8 cellular contexts compared by ENCODE assay signal in genomic region chr5:148730955-148731898, GRCh38.
DNase-seq lines count a peak whose midpoint lies in the region; ATAC-seq lines count a peak whose summit lies in the region.

No MANE protein-coding gene starts in this region.

- no peaks in the 10 kb centered on the region for H3K27me3 ChIP-seq in duodenal mucosa (ENCODE audit: control insufficient read depth in 1 of 2, insufficient read depth in 2 of 2, low read length in 2 of 2)
- H3K27me3 ChIP-seq in mesenchymal stem cell (ENCODE audit: control insufficient read depth in 1 of 2, insufficient read depth in 1 of 2, low read length in 2 of 2): no peaks in the 10 kb centered on the region

- no peak overlapping the region for H3K27ac ChIP-seq in duodenal mucosa (ENCODE audit: low read depth, low read length)
- H3K27ac ChIP-seq in mesenchymal stem cell (ENCODE audit: low read length, poor library complexity, severe bottlenecking): no peak overlapping the region

- H3K9me3 ChIP-seq in duodenal mucosa (ENCODE audit: control insufficient read depth in 1 of 2, low read length in 2 of 2) (no peaks in the 10 kb centered on the region), mesenchymal stem cell (ENCODE audit: control insufficient read depth, low read length) (no peaks in the 10 kb centered on the region)

- no peak overlapping the region for H3K4ac ChIP-seq in mesenchymal stem cell (ENCODE audit: low read depth in 1 of 2, low read length in 2 of 2)

- no peak overlapping the region for H2AFZ ChIP-seq in mesenchymal stem cell (ENCODE audit: low read depth, low read length)

- H2BK15ac ChIP-seq in mesenchymal stem cell (ENCODE audit: low read depth, poor library complexity, severe bottlenecking): no peak overlapping the region

- H3K4me1 ChIP-seq in duodenal mucosa (ENCODE audit: control insufficient read depth in 1 of 2, insufficient read depth in 2 of 2, low read length in 2 of 2) (peaks cover 4 to 5% of the 10 kb centered on the region in 2 donors), mesenchymal stem cell (ENCODE audit: control insufficient read depth, insufficient read depth, low read depth, low read length) (peaks cover 4% of the 10 kb centered on the region)

- no peak overlapping the region for H3K14ac ChIP-seq in mesenchymal stem cell (ENCODE audit: low read length in 2 of 2)

- no peak overlapping the region for H3K4me2 ChIP-seq in mesenchymal stem cell (ENCODE audit: low read length, poor library complexity, severe bottlenecking)

- peak overlapping the region; percentile 50 to 52 for H3K4me3 ChIP-seq in duodenal mucosa (ENCODE audit: low read depth in 1 of 2, low read length in 2 of 2)
- peak overlapping the region in 1 of 2 experiments; percentile 36 for H3K4me3 ChIP-seq in mesenchymal stem cell (ENCODE audit: insufficient read depth in 1 of 2, low read depth in 1 of 2, low read length in 2 of 2)

- H3K36me3 ChIP-seq in duodenal mucosa (ENCODE audit: control insufficient read depth in 1 of 2, insufficient read depth in 2 of 2, low read length in 2 of 2) (no peaks in the 10 kb centered on the region), mesenchymal stem cell (ENCODE audit: control insufficient read depth in 1 of 2, insufficient read depth in 2 of 2, low read depth in 1 of 2, low read length in 2 of 2) (no peaks in the 10 kb centered on the region)

- no peak overlapping the region for H2BK5ac ChIP-seq in mesenchymal stem cell (ENCODE audit: low read depth, low read length, poor library complexity, severe bottlenecking)

- ATAC-seq in GM19455 (IDR thresholded peaks at IDR 0.05; ENCODE audit: unreplicated experiment) (peak; percentile 85), HG03521 (IDR thresholded peaks at IDR 0.05; ENCODE audit: unreplicated experiment) (peak; percentile 87)

- no peak overlapping the region for H3K18ac ChIP-seq in mesenchymal stem cell (ENCODE audit: low read depth in 1 of 2, low read length in 2 of 2)

- H4K91ac ChIP-seq in mesenchymal stem cell (ENCODE audit: low read length): no peak overlapping the region

- WGBS in mesenchymal stem cell: 31% methylated on average over 6 of the region's 12 CpGs

- H3K9ac ChIP-seq in duodenal mucosa (ENCODE audit: low read depth in 1 of 2, low read length in 2 of 2) (peak overlapping the region; percentile 27), mesenchymal stem cell (ENCODE audit: low read length) (peak overlapping the region; percentile 68)

- no peak overlapping the region for H2BK12ac ChIP-seq in mesenchymal stem cell (ENCODE audit: low read length in 2 of 2)

- H3K79me1 ChIP-seq in mesenchymal stem cell (replicated peaks; ENCODE audit: low read length, poor library complexity, severe bottlenecking): no peaks in the 10 kb centered on the region

- H2BK120ac ChIP-seq in mesenchymal stem cell (ENCODE audit: low read depth, low read length): no peak overlapping the region

- H2AK5ac ChIP-seq in mesenchymal stem cell (ENCODE audit: low read length, severe bottlenecking): no peak overlapping the region

- DNase-seq in CMK (ENCODE audit: low read depth): peak; percentile 20
- DNase-seq in NCI-H748 (lab: John Stamatoyannopoulos, UW; ENCODE audit: unreplicated experiment): peak; percentile 87
- peak; percentile 11 to 75 for DNase-seq in activated CD4-positive, alpha-beta T cell treated with anti-CD3 and anti-CD28 coated beads, Interleukin-2, amount 50 U/mL, for 24 hours (ENCODE audit: low read depth in 1 of 2, low spot score in 1 of 2)
- peak; percentile 85 for DNase-seq in mesenchymal stem cell
- DNase-seq in stimulated activated CD8-positive, alpha-beta memory T cell treated with anti-CD3 and anti-CD28 coated beads, Interleukin-2, amount 100 ng/mL, for 1 hour (ENCODE audit: low read depth in 2 of 2): peak; percentile 16 to 33

- H3K23ac ChIP-seq in mesenchymal stem cell (ENCODE audit: low read length in 2 of 2): no peak overlapping the region

- H4K8ac ChIP-seq in mesenchymal stem cell (ENCODE audit: low read length): no peak overlapping the region

Comparison
In these comparisons a context has a peak if more than half of its experiments do, and no peak if none do; other contexts are left out.
1. DNase-seq: peak in every context shown above with its lines; median percentile 87 in NCI-H748; 85 in mesenchymal stem cell; 43 in activated CD4-positive, alpha-beta T cell treated with anti-CD3 and anti-CD28 coated beads, Interleukin-2, amount 50 U/mL, for 24 hours; 24 in stimulated activated CD8-positive, alpha-beta memory T cell treated with anti-CD3 and anti-CD28 coated beads, Interleukin-2, amount 100 ng/mL, for 1 hour; 20 in CMK.